ENCODE assay signal across 13 cellular contexts in genomic region chr12:114695305-114695592, GRCh38. TPM values are rescaled to one million over a fixed set of nuclear protein-coding genes. Genes with fewer than 3 reads are reported as not detected.
A peak's percentile ranks its signal among the peaks of the same experiment; 100 is the strongest.
DNase-seq lines count a peak whose midpoint lies in the region; ATAC-seq and TF ChIP-seq lines count a peak whose summit lies in the region.
"Had no signal": no experiment of that assay in that cellular context is flagged by ENCODE, and none has a peak within 500 bp of the region (broad histone marks: within the 10 kb centered on the region; RNA-seq: fewer than 3 reads in every experiment).

No MANE protein-coding gene starts in this region.

- H3K4me1 Mint-ChIP-seq in nephron = peaks cover 63% of the 10 kb centered on the region

- no peak for TF ChIP-seq POLR2A in suprapubic skin (IDR thresholded peaks at IDR 0.05)

- ATAC-seq in HG03196 (IDR thresholded peaks at IDR 0.05; ENCODE audit: unreplicated experiment) = no peak

- peaks cover 100% of the 10 kb centered on the region for H3K27me3 Mint-ChIP-seq in nephron (ENCODE audit: low read depth)

- H3K27ac Mint-ChIP-seq in nephron = peak overlapping the region in 2 of 3 experiments; percentile 2 to 97
- H3K27ac Mint-ChIP-seq: CD8-positive, alpha-beta memory T cell had no signal

- no peak for TF ChIP-seq CTCF in hepatocyte (IDR thresholded peaks at IDR 0.05; ENCODE audit: poor library complexity)
- no peak for TF ChIP-seq CTCF in nephron (IDR thresholded peaks at IDR 0.05; ENCODE audit: unreplicated experiment in 3 of 3)
- no peak for TF ChIP-seq CTCF in suprapubic skin (IDR thresholded peaks at IDR 0.05)

- peak overlapping the region in 2 of 3 experiments; percentile 17 to 25 for H3K4me3 Mint-ChIP-seq in nephron
- H3K4me3 Mint-ChIP-seq: CD8-positive, alpha-beta memory T cell had no signal

- no peaks in the 10 kb centered on the region for H3K9me3 ChIP-seq in hepatocyte (ENCODE audit: low read depth)
- no peaks in the 10 kb centered on the region for H3K9me3 ChIP-seq in suprapubic skin
- H3K9me3 ChIP-seq: Caco-2, HAP-1 had no signal

- peaks cover 82% of the 10 kb centered on the region for H3K79me2 ChIP-seq in hepatocyte

- H3K4me3 ChIP-seq in hepatocyte = no peak overlapping the region
- no peak overlapping the region for H3K4me3 ChIP-seq in suprapubic skin
- H3K4me3 ChIP-seq: BLaER1, HAP-1 had no signal

- H3K27ac ChIP-seq in hepatocyte (peak overlapping the region; percentile 97), suprapubic skin (peak overlapping the region; percentile 52)
- H3K27ac ChIP-seq: BLaER1 had no signal

- peak overlapping the region; percentile 88 for H3K4me2 ChIP-seq in hepatocyte
- H3K4me2 ChIP-seq: BLaER1 had no signal

- no peaks in the 10 kb centered on the region for H3K9me3 Mint-ChIP-seq in nephron

- H3K9me2 ChIP-seq in hepatocyte (replicated peaks; ENCODE audit: insufficient read depth) = no peaks in the 10 kb centered on the region

- no peaks in the 10 kb centered on the region for H3K36me3 ChIP-seq in hepatocyte (replicated peaks; ENCODE audit: insufficient read depth, low read depth)
- H3K36me3 ChIP-seq in suprapubic skin = no peaks in the 10 kb centered on the region
- H3K36me3 ChIP-seq: BLaER1, HAP-1 had no signal

- no peak overlapping the region for H2AFZ ChIP-seq in hepatocyte

- no peaks in the 10 kb centered on the region for H4K20me1 ChIP-seq in hepatocyte (ENCODE audit: insufficient read depth, poor library complexity, severe bottlenecking)

- DNase-seq in hepatocyte (ENCODE audit: low spot score) (no peak), suprapubic skin (ENCODE audit: low spot score in 2 of 2) (no peak), A172 (ENCODE audit: low spot score) (no peak), SKM-1 treated with dmso at 0.1 percent for 144 hours (lab: John Stamatoyannopoulos, UW; ENCODE audit: unreplicated experiment) (no peak)
- DNase-seq: AML-193; Caco-2; CD8-positive, alpha-beta memory T cell; GF-D8; GOT3 had no signal

- no peaks in the 10 kb centered on the region for H3K36me3 Mint-ChIP-seq in nephron (ENCODE audit: low read depth)

- H3K4me1 ChIP-seq in hepatocyte (ENCODE audit: insufficient read depth) (peaks cover 62% of the 10 kb centered on the region), suprapubic skin (peaks cover 42% of the 10 kb centered on the region)

- H3K27me3 ChIP-seq in hepatocyte (peaks cover 39% of the 10 kb centered on the region), suprapubic skin (peaks cover 78% of the 10 kb centered on the region)

- TF ChIP-seq EP300 in suprapubic skin (IDR thresholded peaks at IDR 0.05) = no peak

- WGBS in hepatocyte (ENCODE audit: low lambda C conversion rate, missing lambda C conversion rate) = 41% methylated on average over 3 of the region's 3 CpGs
- 68% methylated on average over 3 of the region's 3 CpGs for WGBS in suprapubic skin

RNA-seq across cellular contexts. Expression of gene TBX3, which starts 11.3 kb away (rescaled TPM):
- 133 and 142 TPM in 2 replicates for total RNA-seq in hepatocyte
- 108 and 109 TPM in 2 replicates for polyA plus RNA-seq in hepatocyte
- 10 to 100 TPM; 23.4 to 35.6 (median 28.7) TPM for total RNA-seq in suprapubic skin
- total RNA-seq in A172 (2014; rRNA removed; shearing (Covaris generic)) = 3.3 TPM in 2 replicates
- total RNA-seq: CD8-positive, alpha-beta memory T cell had no signal
- polyA plus RNA-seq: CD8-positive, alpha-beta memory T cell had no signal
